In genomic region chr6:152244998-152245630, GRCh38 we compare ENCODE assay signal across 15 cellular contexts.
DNase-seq lines count a peak whose midpoint lies in the region; ATAC-seq and TF ChIP-seq lines count a peak whose summit lies in the region.
"Had no signal": no experiment of that assay in that cellular context is flagged by ENCODE, and none has a peak within 500 bp of the region (broad histone marks: within the 10 kb centered on the region; RNA-seq: fewer than 3 reads in every experiment).

No MANE protein-coding gene starts in this region.

- H3K27ac ChIP-seq in heart right ventricle (peak overlapping the region in 9 of 10 donors; percentile 33 to 86 (median 66)), prostate gland (peak overlapping the region; percentile 26 to 38)

- H3K36me3 Mint-ChIP-seq in natural killer cell, result peaks cover 42% of the 10 kb centered on the region
- H3K36me3 Mint-ChIP-seq in natural killer cell treated with Interleukin-12 subunit alpha and Interleukin-12 subunit beta and Interleukin-15 and Interleukin-18, amount 100 ng/mL, for 72 hours, result peaks cover 24% of the 10 kb centered on the region
- peaks cover 40% of the 10 kb centered on the region for H3K36me3 Mint-ChIP-seq in T-helper 2 cell treated with Interferon-gamma antibody and Interleukin-4, amounts not matched to agents 5 μg/mL and 100 μg/mL, for 36 hours (ENCODE audit: low read depth)

- TF ChIP-seq POLR2A in prostate gland (IDR thresholded peaks at IDR 0.05), result no peak

- H3K36me3 ChIP-seq in heart right ventricle (peaks cover 0 to 97% (median 48%) of the 10 kb centered on the region in 9 donors), prostate gland (no peaks in the 10 kb centered on the region)
- H3K36me3 ChIP-seq: HAP-1 had no signal

- intact Hi-C loops in natural killer cell (cut with micrococcal nuclease) (no loop called here), heart right ventricle (cut with DNase I) (no loop called here), prostate gland (cut with DNase I) (loop anchor here (5.0 kb wide), 1 partner anchor 33 kb away; no protein-coding TSS in a partner anchor)

- H3K4me3 Mint-ChIP-seq in natural killer cell, result no peak overlapping the region
- H3K4me3 Mint-ChIP-seq in natural killer cell treated with Interleukin-12 subunit alpha and Interleukin-12 subunit beta and Interleukin-15 and Interleukin-18, amount 100 ng/mL, for 72 hours, result no peak overlapping the region
- H3K4me3 Mint-ChIP-seq in T-helper 2 cell treated with Interferon-gamma antibody and Interleukin-4, amounts not matched to agents 5 μg/mL and 100 μg/mL, for 36 hours, result no peak overlapping the region
- H3K4me3 Mint-ChIP-seq: naive thymus-derived CD8-positive, alpha-beta T cell had no signal

- H3K27ac Mint-ChIP-seq in natural killer cell, result peak overlapping the region; percentile 5 to 39
- peak overlapping the region in 1 of 2 donors; percentile 43 for H3K27ac Mint-ChIP-seq in natural killer cell treated with Interleukin-12 subunit alpha and Interleukin-12 subunit beta and Interleukin-15 and Interleukin-18, amount 100 ng/mL, for 72 hours
- H3K27ac Mint-ChIP-seq in T-helper 2 cell treated with Interferon-gamma antibody and Interleukin-4, amounts not matched to agents 5 μg/mL and 100 μg/mL, for 36 hours, result no peak overlapping the region

- ATAC-seq in natural killer cell (no peak), heart right ventricle (peak; percentile 27 to 69 (median 60))
- no peak for ATAC-seq in natural killer cell treated with Interleukin-12 subunit alpha and Interleukin-12 subunit beta and Interleukin-15 and Interleukin-18, amount 100 ng/mL, for 72 hours
- ATAC-seq: naive thymus-derived CD8-positive, alpha-beta T cell; SK-N-SH treated with all-trans-retinoic acid at 6 μM for 48 hours had no signal

- no peak overlapping the region for H3K4me3 ChIP-seq in heart right ventricle
- H3K4me3 ChIP-seq in prostate gland, result no peak overlapping the region
- H3K4me3 ChIP-seq: HAP-1, testis had no signal

- H3K27me3 Mint-ChIP-seq in natural killer cell (ENCODE audit: low read depth in 2 of 2), result no peaks in the 10 kb centered on the region
- no peaks in the 10 kb centered on the region for H3K27me3 Mint-ChIP-seq in natural killer cell treated with Interleukin-12 subunit alpha and Interleukin-12 subunit beta and Interleukin-15 and Interleukin-18, amount 100 ng/mL, for 72 hours
- no peaks in the 10 kb centered on the region for H3K27me3 Mint-ChIP-seq in T-helper 2 cell treated with Interferon-gamma antibody and Interleukin-4, amounts not matched to agents 5 μg/mL and 100 μg/mL, for 36 hours (ENCODE audit: low read depth)
- H3K27me3 Mint-ChIP-seq: naive thymus-derived CD8-positive, alpha-beta T cell had no signal

- DNase-seq in natural killer cell (no peak), heart right ventricle (no peak), prostate gland (ENCODE audit: low spot score) (no peak), NCI-H524 treated with DMSO at 0.1 percent for 48 hours (lab: John Stamatoyannopoulos, UW) (no peak), amniotic stem cell (lab: John Stamatoyannopoulos, UW) (no peak), HCEC 1CT (no peak)
- no peak for DNase-seq in natural killer cell treated with Interleukin-12 subunit alpha and Interleukin-12 subunit beta and Interleukin-15 and Interleukin-18, amount 100 ng/mL, for 72 hours (ENCODE audit: low spot score)
- DNase-seq in T-helper 2 cell treated with Interferon-gamma antibody and Interleukin-4, amounts not matched to agents 5 μg/mL and 100 μg/mL, for 36 hours (ENCODE audit: low spot score), result no peak
- DNase-seq: ACHN; activated T-cell treated with anti-CD3 and anti-CD28 coated beads for 4 hours; Caco-2; naive thymus-derived CD8-positive, alpha-beta T cell; testis had no signal

- peaks cover 2 to 55% (median 43%) of the 10 kb centered on the region in 9 donors for H3K4me1 ChIP-seq in heart right ventricle
- no peaks in the 10 kb centered on the region for H3K4me1 ChIP-seq in prostate gland (replicated peaks)

- no peaks in the 10 kb centered on the region for H3K9me3 ChIP-seq in heart right ventricle
- H3K9me3 ChIP-seq in prostate gland, result no peaks in the 10 kb centered on the region
- H3K9me3 ChIP-seq: Caco-2, HAP-1, testis had no signal

- peaks cover 0 to 9% of the 10 kb centered on the region in 2 donors for H3K4me1 Mint-ChIP-seq in natural killer cell
- no peaks in the 10 kb centered on the region for H3K4me1 Mint-ChIP-seq in natural killer cell treated with Interleukin-12 subunit alpha and Interleukin-12 subunit beta and Interleukin-15 and Interleukin-18, amount 100 ng/mL, for 72 hours (ENCODE audit: low read depth in 2 of 2)
- no peaks in the 10 kb centered on the region for H3K4me1 Mint-ChIP-seq in T-helper 2 cell treated with Interferon-gamma antibody and Interleukin-4, amounts not matched to agents 5 μg/mL and 100 μg/mL, for 36 hours (ENCODE audit: low read depth)

- TF ChIP-seq CTCF in natural killer cell (IDR thresholded peaks at IDR 0.05) (no peak), heart right ventricle (IDR thresholded peaks at IDR 0.05) (no peak), prostate gland (IDR thresholded peaks at IDR 0.05) (no peak)

- H3K27me3 ChIP-seq in heart right ventricle (no peaks in the 10 kb centered on the region), prostate gland (replicated peaks; ENCODE audit: insufficient read depth) (no peaks in the 10 kb centered on the region)
- H3K27me3 ChIP-seq: testis had no signal

- WGBS in heart right ventricle, 2 donors, result 44 to 60% methylated on average over 4 of the region's 4 CpGs
- WGBS in prostate gland, result 59% methylated on average over 4 of the region's 4 CpGs

- H3K9me3 Mint-ChIP-seq in natural killer cell, result no peaks in the 10 kb centered on the region
- H3K9me3 Mint-ChIP-seq in natural killer cell treated with Interleukin-12 subunit alpha and Interleukin-12 subunit beta and Interleukin-15 and Interleukin-18, amount 100 ng/mL, for 72 hours, result no peaks in the 10 kb centered on the region
- H3K9me3 Mint-ChIP-seq in T-helper 2 cell treated with Interferon-gamma antibody and Interleukin-4, amounts not matched to agents 5 μg/mL and 100 μg/mL, for 36 hours, result no peaks in the 10 kb centered on the region
- H3K9me3 Mint-ChIP-seq: naive thymus-derived CD8-positive, alpha-beta T cell had no signal

Comparison
In these comparisons a context has a peak if more than half of its experiments do, and no peak if none do; other contexts are left out.
1. ATAC-seq: peak in heart right ventricle (8 of 8); none in natural killer cell (0 of 3) and natural killer cell treated with Interleukin-12 subunit alpha and Interleukin-12 subunit beta and Interleukin-15 and Interleukin-18, amount 100 ng/mL, for 72 hours (0 of 2).